In the genomic region with DNA sequence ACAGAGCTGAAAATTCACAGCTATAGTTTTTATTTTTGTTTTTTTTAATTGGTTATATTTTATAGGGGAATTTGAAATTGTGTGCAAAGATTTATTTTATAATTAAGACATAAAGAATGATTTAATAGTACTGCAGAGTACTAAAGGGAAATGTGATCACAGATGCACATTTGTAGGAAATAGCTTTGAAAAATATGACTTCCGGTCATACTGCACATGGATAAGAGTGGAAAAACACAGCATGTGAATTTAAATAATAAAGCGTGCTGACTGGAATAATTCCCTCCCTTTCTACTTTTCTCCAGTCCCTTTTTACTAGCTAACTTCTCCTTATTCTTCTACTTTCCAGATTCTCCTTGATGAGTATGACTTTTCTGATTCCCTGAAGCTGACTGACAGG, we compare ENCODE assay signal across 26 cellular contexts.
"Had no signal": no experiment of that assay in that cellular context is flagged by ENCODE, and none has a peak within 500 bp of the region (broad histone marks: within the 10 kb centered on the region; RNA-seq: fewer than 3 reads in every experiment).

No MANE protein-coding gene starts in this region.

- DNase-seq: dorsolateral prefrontal cortex; effector CD4-positive, alpha-beta T cell; effector memory CD4-positive, alpha-beta T cell; erythroblast; esophagus squamous epithelium; foreskin fibroblast; foreskin melanocyte; gastrocnemius medialis; glutamatergic neuron; head of caudate nucleus; heart right ventricle; hippocampal formation; islet precursor cell; kidney; kidney glomerular epithelial cell; left colon; left lung; left ventricle myocardium superior; lower lobe of right lung; mammary epithelial cell; mesendoderm; midbrain; naive thymus-derived CD4-positive, alpha-beta T cell had no signal

- H3K27ac Mint-ChIP-seq: memory B cell; naive thymus-derived CD4-positive, alpha-beta T cell had no signal

- H3K27me3 Mint-ChIP-seq: memory B cell had no signal

- H3K9me3 ChIP-seq: esophagus squamous epithelium, gastrocnemius medialis, heart right ventricle, left lung, lower lobe of right lung had no signal

- H3K36me3 ChIP-seq: esophagus squamous epithelium, gastrocnemius medialis, heart right ventricle, left lung, lower lobe of right lung had no signal

- H3K36me3 Mint-ChIP-seq: memory B cell; naive thymus-derived CD4-positive, alpha-beta T cell had no signal

- H3K4me3 Mint-ChIP-seq: memory B cell; naive thymus-derived CD4-positive, alpha-beta T cell had no signal

- H3K27ac ChIP-seq: coronary artery, dorsolateral prefrontal cortex, epithelial cell of prostate, esophagus squamous epithelium, gastrocnemius medialis, heart right ventricle, left lung, lower lobe of right lung had no signal

- H3K4me1 Mint-ChIP-seq: memory B cell; naive thymus-derived CD4-positive, alpha-beta T cell had no signal

- H3K9me3 Mint-ChIP-seq: memory B cell; naive thymus-derived CD4-positive, alpha-beta T cell had no signal

- H3K4me3 ChIP-seq: coronary artery, dorsolateral prefrontal cortex, esophagus squamous epithelium, gastrocnemius medialis, heart right ventricle, left lung, lower lobe of right lung had no signal
